In the genomic region with DNA sequence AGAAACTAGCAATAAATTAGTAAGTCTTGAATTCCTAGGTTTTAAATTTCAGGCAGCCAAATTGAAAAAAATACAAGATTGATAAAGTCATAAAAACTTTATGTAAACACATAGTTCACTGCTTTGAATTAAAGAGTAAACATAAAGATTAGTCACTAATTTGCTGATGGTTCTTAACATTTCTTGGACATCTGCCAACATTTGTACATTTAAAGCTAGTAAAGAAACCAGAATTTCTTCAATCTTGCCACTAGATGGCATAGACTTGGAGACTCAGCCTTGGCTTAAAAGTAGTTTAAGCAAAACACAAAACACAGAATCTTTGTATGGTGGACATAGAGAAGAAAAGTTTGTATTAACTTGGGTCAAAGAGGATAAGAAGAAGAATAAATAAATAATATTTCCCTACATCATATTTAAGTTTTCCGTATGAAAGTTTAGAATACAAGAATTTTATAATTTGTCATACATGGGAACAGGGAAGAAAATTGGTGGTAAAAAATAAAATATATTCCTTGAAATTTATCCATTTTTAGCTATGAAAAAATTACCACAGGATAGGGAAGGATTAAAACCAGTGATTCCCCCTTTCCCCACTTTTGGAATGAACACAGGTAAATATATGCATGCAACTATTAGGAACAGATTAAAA, we compare ENCODE assay signal across 1 cellular context.
TF ChIP-seq lines count a peak whose summit lies in the region.

No MANE protein-coding gene starts in this region.

TF ChIP-seq in HEK293, 187 proteins besides CTCF, POLR2A, EP300 and RAD21 (continued from another document):
- TF ChIP-seq, protein P1, sequence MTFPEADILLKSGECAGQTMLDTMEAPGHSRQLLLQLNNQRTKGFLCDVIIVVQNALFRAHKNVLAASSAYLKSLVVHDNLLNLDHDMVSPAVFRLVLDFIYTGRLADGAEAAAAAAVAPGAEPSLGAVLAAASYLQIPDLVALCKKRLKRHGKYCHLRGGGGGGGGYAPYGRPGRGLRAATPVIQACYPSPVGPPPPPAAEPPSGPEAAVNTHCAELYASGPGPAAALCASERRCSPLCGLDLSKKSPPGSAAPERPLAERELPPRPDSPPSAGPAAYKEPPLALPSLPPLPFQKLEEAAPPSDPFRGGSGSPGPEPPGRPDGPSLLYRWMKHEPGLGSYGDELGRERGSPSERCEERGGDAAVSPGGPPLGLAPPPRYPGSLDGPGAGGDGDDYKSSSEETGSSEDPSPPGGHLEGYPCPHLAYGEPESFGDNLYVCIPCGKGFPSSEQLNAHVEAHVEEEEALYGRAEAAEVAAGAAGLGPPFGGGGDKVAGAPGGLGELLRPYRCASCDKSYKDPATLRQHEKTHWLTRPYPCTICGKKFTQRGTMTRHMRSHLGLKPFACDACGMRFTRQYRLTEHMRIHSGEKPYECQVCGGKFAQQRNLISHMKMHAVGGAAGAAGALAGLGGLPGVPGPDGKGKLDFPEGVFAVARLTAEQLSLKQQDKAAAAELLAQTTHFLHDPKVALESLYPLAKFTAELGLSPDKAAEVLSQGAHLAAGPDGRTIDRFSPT (tag by site-specific recombination; IDR thresholded peaks at IDR 0.05), result 0 out of 2 replicates have a peak, but pooled peaks have one; percentile 14
- TF ChIP-seq, protein P2, sequence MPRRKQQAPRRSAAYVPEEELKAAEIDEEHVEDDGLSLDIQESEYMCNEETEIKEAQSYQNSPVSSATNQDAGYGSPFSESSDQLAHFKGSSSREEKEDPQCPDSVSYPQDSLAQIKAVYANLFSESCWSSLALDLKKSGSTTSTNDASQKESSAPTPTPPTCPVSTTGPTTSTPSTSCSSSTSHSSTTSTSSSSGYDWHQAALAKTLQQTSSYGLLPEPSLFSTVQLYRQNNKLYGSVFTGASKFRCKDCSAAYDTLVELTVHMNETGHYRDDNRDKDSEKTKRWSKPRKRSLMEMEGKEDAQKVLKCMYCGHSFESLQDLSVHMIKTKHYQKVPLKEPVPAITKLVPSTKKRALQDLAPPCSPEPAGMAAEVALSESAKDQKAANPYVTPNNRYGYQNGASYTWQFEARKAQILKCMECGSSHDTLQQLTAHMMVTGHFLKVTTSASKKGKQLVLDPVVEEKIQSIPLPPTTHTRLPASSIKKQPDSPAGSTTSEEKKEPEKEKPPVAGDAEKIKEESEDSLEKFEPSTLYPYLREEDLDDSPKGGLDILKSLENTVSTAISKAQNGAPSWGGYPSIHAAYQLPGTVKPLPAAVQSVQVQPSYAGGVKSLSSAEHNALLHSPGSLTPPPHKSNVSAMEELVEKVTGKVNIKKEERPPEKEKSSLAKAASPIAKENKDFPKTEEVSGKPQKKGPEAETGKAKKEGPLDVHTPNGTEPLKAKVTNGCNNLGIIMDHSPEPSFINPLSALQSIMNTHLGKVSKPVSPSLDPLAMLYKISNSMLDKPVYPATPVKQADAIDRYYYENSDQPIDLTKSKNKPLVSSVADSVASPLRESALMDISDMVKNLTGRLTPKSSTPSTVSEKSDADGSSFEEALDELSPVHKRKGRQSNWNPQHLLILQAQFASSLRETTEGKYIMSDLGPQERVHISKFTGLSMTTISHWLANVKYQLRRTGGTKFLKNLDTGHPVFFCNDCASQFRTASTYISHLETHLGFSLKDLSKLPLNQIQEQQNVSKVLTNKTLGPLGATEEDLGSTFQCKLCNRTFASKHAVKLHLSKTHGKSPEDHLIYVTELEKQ (tag by site-specific recombination; IDR thresholded peaks at IDR 0.05; ENCODE audit: borderline replicate concordance), result peak; percentile 91
- TF ChIP-seq BCL11B (tag by site-specific recombination; IDR thresholded peaks at IDR 0.05; ENCODE audit: low read depth) (peak; percentile 69; the same call in 1 of the 2 replicates), ZNF654 (tag by site-specific recombination; IDR thresholded peaks at IDR 0.05; ENCODE audit: low read depth) (peak; percentile 75), OVOL3 (tag by site-specific recombination; IDR thresholded peaks at IDR 0.05) (peak; percentile 69; the same call in 1 of the 2 replicates), OSR2 (tag by site-specific recombination; IDR thresholded peaks at IDR 0.05) (peak; percentile 92), SCRT1 (tag by site-specific recombination; IDR thresholded peaks at IDR 0.05; ENCODE audit: borderline replicate concordance) (no peak), ZNF629 (tag by site-specific recombination; IDR thresholded peaks at IDR 0.05) (peak; percentile 79), GFI1B (tag by site-specific recombination; IDR thresholded peaks at IDR 0.05) (peak; percentile 69; the same call in 1 of the 2 replicates), ZNF10 (tag by site-specific recombination; IDR thresholded peaks at IDR 0.05) (peak; percentile 42; the same call in 1 of the 2 replicates), KLF8 (tag by site-specific recombination; IDR thresholded peaks at IDR 0.05) (peak; percentile 82), ZNF394 (tag by site-specific recombination; IDR thresholded peaks at IDR 0.05; ENCODE audit: borderline replicate concordance) (peak; percentile 66), ZNF184 (tag by site-specific recombination; IDR thresholded peaks at IDR 0.05) (peak; percentile 70)
- TF ChIP-seq, protein P3, sequence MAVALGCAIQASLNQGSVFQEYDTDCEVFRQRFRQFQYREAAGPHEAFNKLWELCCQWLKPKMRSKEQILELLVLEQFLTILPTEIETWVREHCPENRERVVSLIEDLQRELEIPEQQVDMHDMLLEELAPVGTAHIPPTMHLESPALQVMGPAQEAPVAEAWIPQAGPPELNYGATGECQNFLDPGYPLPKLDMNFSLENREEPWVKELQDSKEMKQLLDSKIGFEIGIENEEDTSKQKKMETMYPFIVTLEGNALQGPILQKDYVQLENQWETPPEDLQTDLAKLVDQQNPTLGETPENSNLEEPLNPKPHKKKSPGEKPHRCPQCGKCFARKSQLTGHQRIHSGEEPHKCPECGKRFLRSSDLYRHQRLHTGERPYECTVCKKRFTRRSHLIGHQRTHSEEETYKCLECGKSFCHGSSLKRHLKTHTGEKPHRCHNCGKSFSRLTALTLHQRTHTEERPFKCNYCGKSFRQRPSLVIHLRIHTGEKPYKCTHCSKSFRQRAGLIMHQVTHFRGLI (tag by site-specific recombination; IDR thresholded peaks at IDR 0.05), result peak; percentile 34; the same call in 1 of the 2 replicates
- TF ChIP-seq, protein P4, sequence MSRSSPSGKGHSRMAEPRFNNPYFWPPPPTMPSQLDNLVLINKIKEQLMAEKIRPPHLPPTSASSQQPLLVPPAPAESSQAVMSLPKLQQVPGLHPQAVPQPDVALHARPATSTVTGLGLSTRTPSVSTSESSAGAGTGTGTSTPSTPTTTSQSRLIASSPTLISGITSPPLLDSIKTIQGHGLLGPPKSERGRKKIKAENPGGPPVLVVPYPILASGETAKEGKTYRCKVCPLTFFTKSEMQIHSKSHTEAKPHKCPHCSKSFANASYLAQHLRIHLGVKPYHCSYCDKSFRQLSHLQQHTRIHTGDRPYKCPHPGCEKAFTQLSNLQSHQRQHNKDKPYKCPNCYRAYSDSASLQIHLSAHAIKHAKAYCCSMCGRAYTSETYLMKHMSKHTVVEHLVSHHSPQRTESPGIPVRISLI (tag by site-specific recombination; IDR thresholded peaks at IDR 0.05), result peak; percentile 97
- TF ChIP-seq, protein P5, sequence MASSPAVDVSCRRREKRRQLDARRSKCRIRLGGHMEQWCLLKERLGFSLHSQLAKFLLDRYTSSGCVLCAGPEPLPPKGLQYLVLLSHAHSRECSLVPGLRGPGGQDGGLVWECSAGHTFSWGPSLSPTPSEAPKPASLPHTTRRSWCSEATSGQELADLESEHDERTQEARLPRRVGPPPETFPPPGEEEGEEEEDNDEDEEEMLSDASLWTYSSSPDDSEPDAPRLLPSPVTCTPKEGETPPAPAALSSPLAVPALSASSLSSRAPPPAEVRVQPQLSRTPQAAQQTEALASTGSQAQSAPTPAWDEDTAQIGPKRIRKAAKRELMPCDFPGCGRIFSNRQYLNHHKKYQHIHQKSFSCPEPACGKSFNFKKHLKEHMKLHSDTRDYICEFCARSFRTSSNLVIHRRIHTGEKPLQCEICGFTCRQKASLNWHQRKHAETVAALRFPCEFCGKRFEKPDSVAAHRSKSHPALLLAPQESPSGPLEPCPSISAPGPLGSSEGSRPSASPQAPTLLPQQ (tag by site-specific recombination; IDR thresholded peaks at IDR 0.05), result no peak
- TF ChIP-seq, protein P6, sequence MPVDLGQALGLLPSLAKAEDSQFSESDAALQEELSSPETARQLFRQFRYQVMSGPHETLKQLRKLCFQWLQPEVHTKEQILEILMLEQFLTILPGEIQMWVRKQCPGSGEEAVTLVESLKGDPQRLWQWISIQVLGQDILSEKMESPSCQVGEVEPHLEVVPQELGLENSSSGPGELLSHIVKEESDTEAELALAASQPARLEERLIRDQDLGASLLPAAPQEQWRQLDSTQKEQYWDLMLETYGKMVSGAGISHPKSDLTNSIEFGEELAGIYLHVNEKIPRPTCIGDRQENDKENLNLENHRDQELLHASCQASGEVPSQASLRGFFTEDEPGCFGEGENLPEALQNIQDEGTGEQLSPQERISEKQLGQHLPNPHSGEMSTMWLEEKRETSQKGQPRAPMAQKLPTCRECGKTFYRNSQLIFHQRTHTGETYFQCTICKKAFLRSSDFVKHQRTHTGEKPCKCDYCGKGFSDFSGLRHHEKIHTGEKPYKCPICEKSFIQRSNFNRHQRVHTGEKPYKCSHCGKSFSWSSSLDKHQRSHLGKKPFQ (tag by site-specific recombination; IDR thresholded peaks at IDR 0.05), result 0 out of 2 replicates have a peak, but pooled peaks have one; percentile 33
